8 cellular contexts compared by ENCODE assay signal in the genomic region with DNA sequence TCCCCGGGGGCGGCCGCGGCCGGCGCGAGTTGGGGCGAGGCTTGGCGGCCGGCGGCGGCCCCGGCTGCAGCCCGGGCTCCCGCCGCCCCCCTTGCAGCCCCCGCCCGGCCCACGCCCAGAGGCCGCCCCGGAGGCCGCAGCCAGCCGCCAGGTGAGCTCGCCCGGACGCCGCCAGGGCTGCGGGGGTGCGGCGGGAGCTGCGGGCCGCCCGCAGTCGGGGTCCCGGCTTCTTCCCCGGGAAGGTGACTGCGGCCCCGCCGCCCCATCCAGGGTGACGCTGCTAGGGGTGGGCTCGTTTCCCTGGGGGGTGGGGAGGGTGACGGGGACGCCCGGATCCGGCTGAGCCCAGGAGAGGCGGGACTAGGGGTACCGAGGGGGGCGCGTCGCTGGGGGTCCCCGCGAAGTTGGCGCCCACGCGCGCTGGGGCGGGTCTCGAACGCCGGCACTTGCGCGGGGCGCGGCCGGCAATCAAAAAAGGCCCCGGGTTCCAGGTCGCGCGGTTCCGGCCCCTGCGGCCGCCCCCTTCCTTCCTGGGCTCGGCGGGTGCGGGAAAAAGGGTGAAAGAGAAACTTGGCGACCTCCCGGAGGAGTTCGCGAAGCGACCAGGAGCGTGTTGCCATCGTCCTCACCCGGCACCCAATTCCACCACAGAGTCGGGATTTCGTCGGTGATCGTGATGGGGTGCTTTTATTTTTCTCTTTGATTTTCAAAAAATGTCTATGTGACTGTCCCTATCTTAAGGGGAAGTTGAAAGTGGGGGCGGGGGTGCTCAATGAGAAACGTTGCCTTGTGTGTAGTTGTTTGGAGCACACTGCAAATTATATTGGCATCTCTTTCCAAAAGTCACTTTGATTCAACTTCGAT. TPM values are rescaled to one million over a fixed set of nuclear protein-coding genes. Genes with fewer than 3 reads are reported as not detected.
DNase-seq lines count a peak whose midpoint lies in the region; ATAC-seq, FAIRE-seq and TF ChIP-seq lines count a peak whose summit lies in the region.

No MANE protein-coding gene starts in this region.

- TF ChIP-seq POLR2A in H1 (IDR thresholded peaks at IDR 0.05; ENCODE audit: control extremely low read depth in 1 of 2, low read depth in 2 of 2, low read length in 2 of 2): no peak; a peak in 1 of 3 replicates

- H3K14ac ChIP-seq in H1 (ENCODE audit: insufficient read length): no peak overlapping the region

- H3K36me3 Mint-ChIP-seq in activated CD4-positive, alpha-beta memory T cell treated with anti-CD3 and anti-CD28 coated beads, Interleukin-2, amount 10 ng/mL, durations not matched to agents 7 days and 5 days (ENCODE audit: low read depth): peaks cover 49% of the 10 kb centered on the region

- H3K27me3 ChIP-seq in H1 (replicated peaks in 1 of 4; ENCODE audit: control insufficient read depth in 3 of 4, extremely low read depth in 1 of 4, insufficient read depth in 3 of 4, low read length in 3 of 4): no peaks in the 10 kb centered on the region

- no peaks in the 10 kb centered on the region for H3K36me3 ChIP-seq in H1 (ENCODE audit: control insufficient read depth in 2 of 4, insufficient read depth in 4 of 4, low read length in 3 of 4)

- no peak overlapping the region for H3K18ac ChIP-seq in H1 (ENCODE audit: extremely low read depth, low read length)

- no peaks in the 10 kb centered on the region for H4K20me1 ChIP-seq in H1 (replicated peaks in 1 of 2; ENCODE audit: control insufficient read depth in 1 of 2, insufficient read depth in 2 of 2, low read length in 2 of 2)

- peaks cover 5 to 23% (median 11%) of the 10 kb centered on the region in 4 experiments for H3K4me1 ChIP-seq in H1 (replicated peaks in 1 of 4; ENCODE audit: control insufficient read depth in 3 of 4, insufficient read depth in 4 of 4, low read length in 3 of 4)

- no peak overlapping the region for H2AFZ ChIP-seq in H1 (ENCODE audit: low read length)

- no peak overlapping the region for H2BK15ac ChIP-seq in H1 (ENCODE audit: low read length)

- peak overlapping the region; percentile 72 to 98 for H3K4me2 ChIP-seq in H1 (ENCODE audit: insufficient read depth in 1 of 2, low read depth in 2 of 2, low read length in 2 of 2)

- H4K5ac ChIP-seq in H1 (ENCODE audit: insufficient read length, low read depth, low read length): no peak overlapping the region

- 3% methylated on average over 22 of the region's 90 CpGs; no CpG with 5 or more reads in 1 of the 2 experiments for WGBS in H1 (ENCODE audit: extremely low coverage in 1 of 2, insufficient coverage in 1 of 2, insufficient read length in 1 of 2, insufficient replicate concordance in 2 of 2, low coverage in 1 of 2, low lambda C conversion rate in 2 of 2, missing lambda C conversion rate in 1 of 2), 2 experiments

- peak overlapping the region; percentile 65 to 97 (median 72) for H3K4me3 ChIP-seq in H1 (ENCODE audit: extremely low read depth in 1 of 4, insufficient read depth in 2 of 4, low read depth in 3 of 4, low read length in 4 of 4)

- CTCF ChIA-PET in activated CD4-positive, alpha-beta memory T cell treated with anti-CD3 and anti-CD28 coated beads, Interleukin-2, amount 10 ng/mL, durations not matched to agents 7 days and 5 days (lab: Charles Lee): interaction anchor here (0.6 to 2.2 kb wide), 3 partner anchors 48 to 159 kb away, joined by 3 to 7 read pairs (median 3); partner anchors contain the start of genes PSMD6 and SCAANT1
- CTCF ChIA-PET in H1 (lab: Charles Lee; ENCODE audit: partially characterized antibody): no interaction called here

- H3K9me3 Mint-ChIP-seq in activated CD4-positive, alpha-beta memory T cell treated with anti-CD3 and anti-CD28 coated beads, Interleukin-2, amount 10 ng/mL, durations not matched to agents 7 days and 5 days: no peaks in the 10 kb centered on the region

- no peak overlapping the region for H3K56ac ChIP-seq in H1 (replicated peaks; ENCODE audit: insufficient read length, low read depth, low read length)

- no peak overlapping the region for H3K4ac ChIP-seq in H1 (replicated peaks; ENCODE audit: insufficient read length, low read depth, low read length)

- FAIRE-seq in H1 (lab: Jason Lieb, UNC): no peak

- H3K23ac ChIP-seq in H1 (ENCODE audit: insufficient read length): no peak overlapping the region

- in situ Hi-C loops in KBM-7 (cut with MboI; ENCODE audit: low pct_unique_long_range_greater_than_20kb, low sequenced_read_pairs): no loop called here

- no peaks in the 10 kb centered on the region for H3K9me3 ChIP-seq in H1 (ENCODE audit: insufficient read depth in 2 of 2, low read depth in 1 of 2, low read length in 1 of 2)

- no peak overlapping the region for H2BK20ac ChIP-seq in H1 (ENCODE audit: low read length)

- no peak overlapping the region for H4K91ac ChIP-seq in H1 (replicated peaks; ENCODE audit: insufficient read length, low read length)

- no peak for TF ChIP-seq EP300 in H1 (IDR thresholded peaks at IDR 0.05; ENCODE audit: borderline replicate concordance in 1 of 2, low read depth in 2 of 2, low read length in 2 of 2)

- 0 out of 2 replicates have a peak overlapping the region, but pooled peaks have one; percentile 9 for H3K27ac ChIP-seq in H1 (ENCODE audit: low read depth, low read length)

- TF ChIP-seq RAD21 in H1 (IDR thresholded peaks at IDR 0.05 in 1 of 2, conservative IDR thresholded peaks at IDR 0.05 in 1 of 2; ENCODE audit: low read depth in 2 of 2, low read length in 2 of 2): no peak

- H2BK120ac ChIP-seq in H1 (replicated peaks; ENCODE audit: low read depth, low read length): no peak overlapping the region

- H3K27ac Mint-ChIP-seq in activated CD4-positive, alpha-beta memory T cell treated with anti-CD3 and anti-CD28 coated beads, Interleukin-2, amount 10 ng/mL, durations not matched to agents 7 days and 5 days: peak overlapping the region; percentile 89

- H3K9ac ChIP-seq in H1 (replicated peaks in 1 of 4; ENCODE audit: extremely low read depth in 1 of 4, low read depth in 3 of 4, low read length in 3 of 4): peak overlapping the region; percentile 54 to 91 (median 64); a peak in 6 of 7 replicates

- DNase-seq in ELF-1 (ENCODE audit: low read depth, low spot score): peak; percentile 32
- peak; percentile 69 for DNase-seq in KBM-7
- DNase-seq in activated CD4-positive, alpha-beta memory T cell treated with anti-CD3 and anti-CD28 coated beads, Interleukin-2, amount 10 ng/mL, durations not matched to agents 7 days and 5 days: peak; percentile 55
- DNase-seq in H1 (ENCODE audit: low read depth in 1 of 2, low spot score in 2 of 2): no peak
- peak; percentile 17 for DNase-seq in midbrain (lab: John Stamatoyannopoulos, UW)
- peak; percentile 51 for DNase-seq in stimulated activated CD8-positive, alpha-beta memory T cell treated with anti-CD3 and anti-CD28 coated beads, Interleukin-4, amount 100 ng/mL, for 24 hours (ENCODE audit: low read depth)
- no peak for DNase-seq in DMS153 (lab: John Stamatoyannopoulos, UW)

- peak overlapping the region; percentile 95 for H3K4me3 Mint-ChIP-seq in activated CD4-positive, alpha-beta memory T cell treated with anti-CD3 and anti-CD28 coated beads, Interleukin-2, amount 10 ng/mL, durations not matched to agents 7 days and 5 days

- ATAC-seq in GM21529 (IDR thresholded peaks at IDR 0.05; ENCODE audit: unreplicated experiment): peak; percentile 46

- TF ChIP-seq CTCF in H1 (IDR thresholded peaks at IDR 0.05; ENCODE audit: control extremely low read depth in 1 of 3, insufficient read depth in 1 of 3, low read depth in 1 of 3, low read length in 3 of 3): no peak

- no peak overlapping the region for H2AK5ac ChIP-seq in H1 (ENCODE audit: low read depth, low read length)

- peaks cover 55% of the 10 kb centered on the region for H3K4me1 Mint-ChIP-seq in activated CD4-positive, alpha-beta memory T cell treated with anti-CD3 and anti-CD28 coated beads, Interleukin-2, amount 10 ng/mL, durations not matched to agents 7 days and 5 days

- no peak overlapping the region for H2BK5ac ChIP-seq in H1 (ENCODE audit: low read depth, low read length)

- H3K23me2 ChIP-seq in H1 (ENCODE audit: low read depth, low read length): peaks cover 6% of the 10 kb centered on the region

- peaks cover 0 to 52% of the 10 kb centered on the region in 2 experiments; a peak in 2 of 4 replicates for H3K79me2 ChIP-seq in H1 (ENCODE audit: control insufficient read depth in 1 of 2, insufficient read depth in 2 of 2, low read length in 2 of 2)

- no peak overlapping the region for H2BK12ac ChIP-seq in H1 (ENCODE audit: low read depth, low read length)

- H4K8ac ChIP-seq in H1 (ENCODE audit: extremely low read depth, insufficient read depth, low read length): no peak overlapping the region; the same call in 1 of the 2 replicates

- no peaks in the 10 kb centered on the region; the same call in 1 of the 2 replicates for H3K79me1 ChIP-seq in H1 (ENCODE audit: low read depth, low read length)

- POLR2A ChIA-PET in activated CD4-positive, alpha-beta memory T cell treated with anti-CD3 and anti-CD28 coated beads, Interleukin-2, amount 10 ng/mL, durations not matched to agents 7 days and 5 days (lab: Charles Lee): interaction anchor here (1.0 to 2.7 kb wide), 5 partner anchors 8 to 115 kb away, joined by 3 to 25 read pairs (median 4); partner anchors contain the start of gene SCAANT1
- POLR2A ChIA-PET in H1 (lab: Charles Lee; ENCODE audit: partially characterized antibody): interaction anchor here (0.6 to 1.1 kb wide), 4 partner anchors 26 to 363 kb away, joined by 3 to 4 read pairs (median 3); no protein-coding TSS in a partner anchor

- no peaks in the 10 kb centered on the region for H3K27me3 Mint-ChIP-seq in activated CD4-positive, alpha-beta memory T cell treated with anti-CD3 and anti-CD28 coated beads, Interleukin-2, amount 10 ng/mL, durations not matched to agents 7 days and 5 days

RNA-seq across cellular contexts. Expression of gene ATXN7, which starts 0.6 kb away (rescaled TPM):
- 10 to 100 TPM; 59.5 to 61.2 TPM for total RNA-seq in activated CD4-positive, alpha-beta memory T cell treated with anti-CD3 and anti-CD28 coated beads, Interleukin-2, amount 10 ng/mL, durations not matched to agents 7 days and 5 days
- 15.5 and 18.0 TPM in 2 replicates for total RNA-seq in H1 (2021; fragmentation: NEBNext Ultra II Directional; extraction: Animal tissue kit (Norgen Biotek cat#: 25700))
- polyA plus RNA-seq in H1 (2011; rRNA removed): 16.8 and 17.1 TPM in 2 replicates
- polyA plus RNA-seq in H1 (2011; cell fraction: cytosol; rRNA removed): 10.8 TPM
- 46.4 TPM for polyA plus RNA-seq in H1 (2011; cell fraction: nucleus; rRNA removed)
- polyA plus RNA-seq in H1 (2012, experiment 1 of 2): 4.7 to 10.0 TPM (median 7.5 TPM) in 4 replicates
- polyA plus RNA-seq in H1 (2012, experiment 2 of 2): 1.00 TPM
- polyA plus RNA-seq in H1 (2013, experiment 1 of 2): 11.5 TPM
- 9.5 TPM for polyA plus RNA-seq in H1 (2013, experiment 2 of 2)
- 63.0 and 89.5 TPM in 2 replicates for polyA minus RNA-seq in H1 (2011; rRNA and poly(A)+ RNA removed)
- polyA minus RNA-seq in H1 (2011; cell fraction: cytosol; rRNA and poly(A)+ RNA removed): 17.6 TPM
- 96.8 TPM for polyA minus RNA-seq in H1 (2011; cell fraction: nucleus; rRNA and poly(A)+ RNA removed)

RNA-seq across cellular contexts. Expression of gene THOC7, which starts 0.6 kb away (rescaled TPM):
- total RNA-seq in activated CD4-positive, alpha-beta memory T cell treated with anti-CD3 and anti-CD28 coated beads, Interleukin-2, amount 10 ng/mL, durations not matched to agents 7 days and 5 days: 10 to 100 TPM; 78.4 to 79.2 TPM
- 69.5 and 74.0 TPM in 2 replicates for total RNA-seq in H1 (2021; fragmentation: NEBNext Ultra II Directional; extraction: Animal tissue kit (Norgen Biotek cat#: 25700))
- 9.0 and 18.7 TPM in 2 replicates for polyA plus RNA-seq in H1 (2011; rRNA removed)
- 32.5 TPM for polyA plus RNA-seq in H1 (2011; cell fraction: cytosol; rRNA removed)
- polyA plus RNA-seq in H1 (2011; cell fraction: nucleus; rRNA removed): 9.3 TPM
- 40.1 to 59.8 TPM (median 43.0 TPM) in 4 replicates for polyA plus RNA-seq in H1 (2012, experiment 1 of 2)
- polyA plus RNA-seq in H1 (2012, experiment 2 of 2): 25.1 TPM
- polyA plus RNA-seq in H1 (2013, experiment 1 of 2): 68.1 TPM
- polyA plus RNA-seq in H1 (2013, experiment 2 of 2): 69.7 TPM
- 7.0 and 11.6 TPM in 2 replicates for polyA minus RNA-seq in H1 (2011; rRNA and poly(A)+ RNA removed)
- polyA minus RNA-seq in H1 (2011; cell fraction: cytosol; rRNA and poly(A)+ RNA removed): 8.0 TPM
- 10.4 TPM for polyA minus RNA-seq in H1 (2011; cell fraction: nucleus; rRNA and poly(A)+ RNA removed)

RNA-seq across cellular contexts. Expression of gene C3orf49, which starts 45.1 kb away (rescaled TPM):
- not detected for total RNA-seq in activated CD4-positive, alpha-beta memory T cell treated with anti-CD3 and anti-CD28 coated beads, Interleukin-2, amount 10 ng/mL, durations not matched to agents 7 days and 5 days
- not detected in 2 replicates for total RNA-seq in H1 (2021; fragmentation: NEBNext Ultra II Directional; extraction: Animal tissue kit (Norgen Biotek cat#: 25700))
- not detected in 2 replicates for polyA plus RNA-seq in H1 (2011; rRNA removed)
- not detected for polyA plus RNA-seq in H1 (2011; cell fraction: cytosol; rRNA removed)
- polyA plus RNA-seq in H1 (2011; cell fraction: nucleus; rRNA removed): not detected
- polyA plus RNA-seq in H1 (2012, experiment 1 of 2): not detected in 4 replicates
- polyA plus RNA-seq in H1 (2012, experiment 2 of 2): not detected
- polyA plus RNA-seq in H1 (2013, experiment 1 of 2): not detected
- not detected for polyA plus RNA-seq in H1 (2013, experiment 2 of 2)
- polyA minus RNA-seq in H1 (2011; rRNA and poly(A)+ RNA removed): not detected in 2 replicates
- not detected for polyA minus RNA-seq in H1 (2011; cell fraction: cytosol; rRNA and poly(A)+ RNA removed)
- polyA minus RNA-seq in H1 (2011; cell fraction: nucleus; rRNA and poly(A)+ RNA removed): not detected

RNA-seq across cellular contexts. Expression of gene SCAANT1, which starts 47.9 kb away (rescaled TPM):
- not detected for total RNA-seq in activated CD4-positive, alpha-beta memory T cell treated with anti-CD3 and anti-CD28 coated beads, Interleukin-2, amount 10 ng/mL, durations not matched to agents 7 days and 5 days
- not detected in 2 replicates for total RNA-seq in H1 (2021; fragmentation: NEBNext Ultra II Directional; extraction: Animal tissue kit (Norgen Biotek cat#: 25700))
- not detected in 2 replicates for polyA plus RNA-seq in H1 (2011; rRNA removed)
- not detected for polyA plus RNA-seq in H1 (2011; cell fraction: cytosol; rRNA removed)
- polyA plus RNA-seq in H1 (2011; cell fraction: nucleus; rRNA removed): not detected
- polyA plus RNA-seq in H1 (2012, experiment 1 of 2): 2.2 to 4.2 TPM in 2 of 4 replicates, not detected in the others
- not detected for polyA plus RNA-seq in H1 (2012, experiment 2 of 2)
- not detected for polyA plus RNA-seq in H1 (2013, experiment 1 of 2)
- polyA plus RNA-seq in H1 (2013, experiment 2 of 2): not detected
- polyA minus RNA-seq in H1 (2011; rRNA and poly(A)+ RNA removed): not detected in 2 replicates
- polyA minus RNA-seq in H1 (2011; cell fraction: cytosol; rRNA and poly(A)+ RNA removed): not detected
- polyA minus RNA-seq in H1 (2011; cell fraction: nucleus; rRNA and poly(A)+ RNA removed): 7.7 TPM

Comparison
In these comparisons a context has a peak if more than half of its experiments do, and no peak if none do; other contexts are left out.
1. DNase-seq: peak in ELF-1 (single experiment), KBM-7 (single experiment), activated CD4-positive, alpha-beta memory T cell treated with anti-CD3 and anti-CD28 coated beads, Interleukin-2, amount 10 ng/mL, durations not matched to agents 7 days and 5 days (single experiment), midbrain (single experiment) and stimulated activated CD8-positive, alpha-beta memory T cell treated with anti-CD3 and anti-CD28 coated beads, Interleukin-4, amount 100 ng/mL, for 24 hours (single experiment); none in H1 (0 of 2) and DMS153 (single experiment).